In the genomic region with DNA sequence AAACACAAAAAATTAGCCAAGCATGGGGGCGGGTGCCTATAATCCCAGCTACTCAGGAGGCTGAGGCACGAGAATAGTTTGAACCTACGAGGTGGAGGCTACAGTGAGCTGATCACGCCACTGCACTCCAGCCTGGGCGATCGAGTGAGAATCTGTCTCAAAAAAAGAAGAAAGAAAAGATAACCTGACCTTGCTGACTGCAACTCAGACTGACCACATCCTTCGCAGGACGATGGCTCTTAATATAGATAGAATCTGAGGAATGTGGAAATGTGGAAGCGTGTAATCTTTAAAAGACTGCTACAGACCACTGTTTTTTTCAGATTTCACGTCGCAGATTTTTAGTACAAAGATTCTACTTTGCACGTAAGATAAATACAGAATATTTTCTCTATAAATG, we compare ENCODE assay signal across 25 cellular contexts. TPM values are rescaled to one million over a fixed set of nuclear protein-coding genes. Genes with fewer than 3 reads are reported as not detected.
DNase-seq lines count a peak whose midpoint lies in the region; ATAC-seq and TF ChIP-seq lines count a peak whose summit lies in the region.
"Had no signal": no experiment of that assay in that cellular context is flagged by ENCODE, and none has a peak within 500 bp of the region (broad histone marks: within the 10 kb centered on the region; RNA-seq: fewer than 3 reads in every experiment).

No MANE protein-coding gene starts in this region.

- H3K36me3 Mint-ChIP-seq in immature natural killer cell, result peaks cover 20 to 45% (median 36%) of the 10 kb centered on the region in 3 donors

- H3K27ac Mint-ChIP-seq in immature natural killer cell, result peak overlapping the region; percentile 69 to 97 (median 90)
- H3K27ac Mint-ChIP-seq: activated CD4-positive, alpha-beta memory T cell treated with anti-CD3 and anti-CD28 coated beads, Interleukin-2, amount 10 ng/mL, durations not matched to agents 7 days and 5 days; activated naive CD8-positive, alpha-beta T cell treated with anti-CD3 and anti-CD28 coated beads for 36 hours; neural progenitor cell; progenitor cell of endocrine pancreas; T-helper 2 cell treated with Interferon-gamma antibody and Interleukin-4, amounts not matched to agents 5 μg/mL and 100 μg/mL, for 36 hours had no signal

- H3K4me1 Mint-ChIP-seq in immature natural killer cell, result peaks cover 50 to 74% of the 10 kb centered on the region in 2 donors

- no peak overlapping the region for H2AFZ ChIP-seq in OCI-LY7 (ENCODE audit: low read length)
- H2AFZ ChIP-seq: neural progenitor cell had no signal

- H3K4me3 ChIP-seq in OCI-LY7 (ENCODE audit: low read depth, low read length, poor library complexity, severe bottlenecking), result no peak overlapping the region
- H3K4me3 ChIP-seq: gastroesophageal sphincter, lung, neural progenitor cell, upper lobe of left lung had no signal

- H3K9me2 ChIP-seq in OCI-LY7 (ENCODE audit: insufficient read depth, low read length), result no peaks in the 10 kb centered on the region

- intact Hi-C loops in OCI-LY7 (cut with micrococcal nuclease; ENCODE audit: unreplicated experiment), result no loop called here

- no peak overlapping the region for H3K4me3 Mint-ChIP-seq in immature natural killer cell
- H3K4me3 Mint-ChIP-seq: activated CD4-positive, alpha-beta memory T cell treated with anti-CD3 and anti-CD28 coated beads, Interleukin-2, amount 10 ng/mL, durations not matched to agents 7 days and 5 days; activated naive CD8-positive, alpha-beta T cell treated with anti-CD3 and anti-CD28 coated beads for 36 hours; effector memory CD8-positive, alpha-beta T cell; neural progenitor cell; T-helper 2 cell treated with Interferon-gamma antibody and Interleukin-4, amounts not matched to agents 5 μg/mL and 100 μg/mL, for 36 hours had no signal

- peaks cover 19 to 40% (median 35%) of the 10 kb centered on the region in 3 donors for H3K27me3 Mint-ChIP-seq in immature natural killer cell (ENCODE audit: low read depth in 3 of 3)
- H3K27me3 Mint-ChIP-seq: activated CD4-positive, alpha-beta memory T cell treated with anti-CD3 and anti-CD28 coated beads, Interleukin-2, amount 10 ng/mL, durations not matched to agents 7 days and 5 days; activated naive CD8-positive, alpha-beta T cell treated with anti-CD3 and anti-CD28 coated beads for 36 hours; effector memory CD8-positive, alpha-beta T cell; progenitor cell of endocrine pancreas had no signal

- in situ Hi-C loops in ACHN (cut with HindIII; ENCODE audit: low pct_ligation_motif_present, low pct_unique_long_range_greater_than_20kb, low sequenced_read_pairs), result no loop called here

- H3K4me1 ChIP-seq in OCI-LY7 (ENCODE audit: insufficient read depth, low read length, poor library complexity, severe bottlenecking), result peaks cover 82% of the 10 kb centered on the region
- H3K4me1 ChIP-seq: neural progenitor cell had no signal

- no peaks in the 10 kb centered on the region for H4K20me1 ChIP-seq in OCI-LY7 (ENCODE audit: insufficient read depth, low read length)

- TF ChIP-seq CTCF in OCI-LY7 (conservative IDR thresholded peaks at IDR 0.05; ENCODE audit: low read length), result no peak

- peaks cover 34% of the 10 kb centered on the region; the same call in 1 of the 2 replicates for H3K79me2 ChIP-seq in OCI-LY7 (ENCODE audit: insufficient read depth, low read depth, low read length)

- H3K36me3 ChIP-seq in OCI-LY7 (ENCODE audit: insufficient read depth, low read length), result peaks cover 81% of the 10 kb centered on the region
- H3K36me3 ChIP-seq: neural progenitor cell had no signal

- H3K27ac ChIP-seq in OCI-LY7 (ENCODE audit: low read depth, low read length, poor library complexity, severe bottlenecking), result peak overlapping the region; percentile 79
- H3K27ac ChIP-seq: gastroesophageal sphincter, neural progenitor cell, upper lobe of left lung had no signal

- H3K9me3 Mint-ChIP-seq in immature natural killer cell, result peaks cover 0 to 1% (median 0%) of the 10 kb centered on the region in 6 donors
- H3K9me3 Mint-ChIP-seq: activated CD4-positive, alpha-beta memory T cell treated with anti-CD3 and anti-CD28 coated beads, Interleukin-2, amount 10 ng/mL, durations not matched to agents 7 days and 5 days; activated naive CD8-positive, alpha-beta T cell treated with anti-CD3 and anti-CD28 coated beads for 36 hours; effector memory CD8-positive, alpha-beta T cell; neural progenitor cell; T-helper 2 cell treated with Interferon-gamma antibody and Interleukin-4, amounts not matched to agents 5 μg/mL and 100 μg/mL, for 36 hours had no signal

- no peaks in the 10 kb centered on the region for H3K9me3 ChIP-seq in OCI-LY7 (ENCODE audit: low read length)
- H3K9me3 ChIP-seq: BE2C, gastroesophageal sphincter, upper lobe of left lung had no signal

- TSS peak; percentile 57 for BruUV-seq in OCI-LY7 (replicated peaks; lab: Mats Ljungman, UMichigan)

- ATAC-seq in HG03354 (IDR thresholded peaks at IDR 0.05; ENCODE audit: poor library complexity, severe bottlenecking, unreplicated experiment), result no peak
- ATAC-seq: effector memory CD8-positive, alpha-beta T cell; esophagus mucosa; gastroesophageal sphincter had no signal

- CTCF ChIA-PET in OCI-LY7 (lab: Charles Lee; ENCODE audit: unreplicated experiment), result no interaction called here

- DNase-seq in ACHN, result peak; percentile 33
- DNase-seq in OCI-LY7 (ENCODE audit: low spot score), result no peak
- peak; percentile 63 for DNase-seq in astrocyte of the hippocampus (ENCODE audit: low read depth, low spot score)
- no peak for DNase-seq in immature natural killer cell
- DNase-seq in activated CD4-positive, alpha-beta T cell treated with anti-CD3 and anti-CD28 coated beads, Interleukin-2, amount 50 U/mL, for 48 hours, result no peak
- no peak for DNase-seq in SIG-M5 treated with dmso at 0.1 percent for 504 hours (lab: John Stamatoyannopoulos, UW; ENCODE audit: unreplicated experiment)
- DNase-seq in NCI-H1105 (lab: John Stamatoyannopoulos, UW), result no peak
- DNase-seq: activated CD4-positive, alpha-beta memory T cell treated with anti-CD3 and anti-CD28 coated beads, Interleukin-2, amount 10 ng/mL, durations not matched to agents 7 days and 5 days; activated naive CD8-positive, alpha-beta T cell treated with anti-CD3 and anti-CD28 coated beads for 36 hours; BE2C; COR-L47; DMS79; effector memory CD8-positive, alpha-beta T cell; HCEC 1CT; kidney glomerular epithelial cell; NCI-H1048; NCI-H2227 treated with DMSO at 0.1 percent for 48 hours had no signal

- POLR2A ChIA-PET in OCI-LY7 (lab: Charles Lee), result no interaction called here

- peak overlapping the region; percentile 27 for H3K4me2 ChIP-seq in OCI-LY7 (ENCODE audit: low read length)
- H3K4me2 ChIP-seq: neural progenitor cell had no signal

RNA-seq across cellular contexts. Expression of gene KLHDC4, which starts 37.8 kb away (rescaled TPM):
- total RNA-seq in OCI-LY7 (2014; rRNA removed; shearing (Covaris generic)), result 146 and 147 TPM in 2 replicates
- total RNA-seq in OCI-LY7 (2022), result 213 and 233 TPM in 2 replicates
- polyA plus RNA-seq in immature natural killer cell, result 10 to 100 TPM; 52.0 to 70.0 (median 61.0) TPM

Comparison
In these comparisons a context has a peak if more than half of its experiments do, and no peak if none do; other contexts are left out.
1. DNase-seq: peak in ACHN (single experiment) and astrocyte of the hippocampus (single experiment); none in OCI-LY7 (single experiment), immature natural killer cell (0 of 3), activated CD4-positive, alpha-beta T cell treated with anti-CD3 and anti-CD28 coated beads, Interleukin-2, amount 50 U/mL, for 48 hours (0 of 2), SIG-M5 treated with dmso at 0.1 percent for 504 hours (single experiment) and NCI-H1105 (single experiment).